Comparison of ENCODE assay signal across 25 cellular contexts in genomic region chr19:54196514-54196913, GRCh38. TPM values are rescaled to one million over a fixed set of nuclear protein-coding genes. Genes with fewer than 3 reads are reported as not detected.
"Had no signal": no experiment of that assay in that cellular context is flagged by ENCODE, and none has a peak within 500 bp of the region (broad histone marks: within the 10 kb centered on the region; RNA-seq: fewer than 3 reads in every experiment).

No MANE protein-coding gene starts in this region.

- H3K9me3 Mint-ChIP-seq: naive B cell; nephron; stimulated activated effector memory CD8-positive, alpha-beta T cell treated with anti-CD3 and anti-CD28 coated beads, Interleukin-12 subunit alpha, Interleukin-12 subunit beta, amount 100 ng/mL, for 72 hours; type B pancreatic cell had no signal

- H3K27ac Mint-ChIP-seq: nephron; stimulated activated effector memory CD8-positive, alpha-beta T cell treated with anti-CD3 and anti-CD28 coated beads, Interleukin-12 subunit alpha, Interleukin-12 subunit beta, amount 100 ng/mL, for 72 hours; type B pancreatic cell had no signal

- H3K4me3 Mint-ChIP-seq: stimulated activated effector memory CD8-positive, alpha-beta T cell treated with anti-CD3 and anti-CD28 coated beads, Interleukin-12 subunit alpha, Interleukin-12 subunit beta, amount 100 ng/mL, for 72 hours; type B pancreatic cell had no signal

- DNase-seq: effector memory CD4-positive, alpha-beta T cell; esophagus squamous epithelium; foreskin fibroblast; glutamatergic neuron; islet precursor cell; left ventricle myocardium inferior; mesendoderm; naive B cell; sigmoid colon; stimulated activated CD4-positive, alpha-beta T cell treated with anti-CD3 and anti-CD28 coated beads, Interleukin-4, amount 100 ng/mL, for 1 hour; stimulated activated CD8-positive, alpha-beta memory T cell treated with anti-CD3 and anti-CD28 coated beads, Interleukin-4, amount 100 ng/mL, for 48 hours; stimulated activated naive CD8-positive, alpha-beta T cell treated with anti-CD3 and anti-CD28 coated beads, Interleukin-15, Interleukin-2, amounts not matched to agents 100 U/mL and 50 U/mL, for 24 hours; thyroid gland had no signal

- H3K27me3 ChIP-seq: esophagus squamous epithelium, gastroesophageal sphincter, sigmoid colon, suprapubic skin, thyroid gland had no signal

- H3K4me3 ChIP-seq: coronary artery, esophagus squamous epithelium, gastroesophageal sphincter, left ventricle myocardium inferior, lung, sigmoid colon, skin epidermis, suprapubic skin, thyroid gland had no signal

- H3K27me3 Mint-ChIP-seq: naive B cell, type B pancreatic cell had no signal

- H3K9me3 ChIP-seq: esophagus squamous epithelium, gastroesophageal sphincter, left ventricle myocardium inferior, sigmoid colon, suprapubic skin, thyroid gland had no signal

- H3K27ac ChIP-seq: coronary artery, esophagus squamous epithelium, gastroesophageal sphincter, left ventricle myocardium inferior, sigmoid colon, skin epidermis, suprapubic skin, thyroid gland had no signal

- ATAC-seq: gastroesophageal sphincter; stimulated activated effector memory CD8-positive, alpha-beta T cell treated with anti-CD3 and anti-CD28 coated beads, Interleukin-12 subunit alpha, Interleukin-12 subunit beta, amount 100 ng/mL, for 72 hours; stimulated activated naive CD8-positive, alpha-beta T cell treated with anti-CD3 and anti-CD28 coated beads, Interleukin-15, Interleukin-2, amounts not matched to agents 100 U/mL and 50 U/mL, for 24 hours had no signal

RNA-seq across cellular contexts. Expression of gene LILRB3, which starts 26.3 kb away (rescaled TPM):
- total RNA-seq: chondrocyte, epithelial cell of proximal tubule, osteocyte, pulmonary artery endothelial cell had no signal
